ENCODE assay signal across 9 cellular contexts in genomic region chr3:119258915-119259314, GRCh38. TPM values are rescaled to one million over a fixed set of nuclear protein-coding genes. Genes with fewer than 3 reads are reported as not detected.
A peak's percentile ranks its signal among the peaks of the same experiment; 100 is the strongest.
DNase-seq lines count a peak whose midpoint lies in the region; ATAC-seq, FAIRE-seq and TF ChIP-seq lines count a peak whose summit lies in the region.
"Had no signal": no experiment of that assay in that cellular context is flagged by ENCODE, and none has a peak within 500 bp of the region (broad histone marks: within the 10 kb centered on the region; RNA-seq: fewer than 3 reads in every experiment).

No MANE protein-coding gene starts in this region.

- no peak for DNase-seq in GM12891 (ENCODE audit: insufficient read length, low spot score)
- DNase-seq in esophagus squamous epithelium (lab: John Stamatoyannopoulos, UW): no peak
- no peak for DNase-seq in stimulated activated naive CD8-positive, alpha-beta T cell treated with anti-CD3 and anti-CD28 coated beads, Interleukin-15, amount 100 ng/mL, for 72 hours
- DNase-seq in T-helper 2 cell: no peak
- no peak for DNase-seq in mucosa of gallbladder (ENCODE audit: low spot score)
- DNase-seq in HEK293T (ENCODE audit: extremely low spot score): no peak

- no peaks in the 10 kb centered on the region for H3K9me3 Mint-ChIP-seq in stimulated activated naive CD8-positive, alpha-beta T cell treated with anti-CD3 and anti-CD28 coated beads, Interleukin-15, amount 100 ng/mL, for 72 hours
- H3K9me3 Mint-ChIP-seq: IgD-negative memory B cell had no signal

- H3K4me3 Mint-ChIP-seq in stimulated activated naive CD8-positive, alpha-beta T cell treated with anti-CD3 and anti-CD28 coated beads, Interleukin-15, amount 100 ng/mL, for 72 hours: no peak overlapping the region

- FAIRE-seq in GM12891 (lab: Jason Lieb, UNC): peak; percentile 94

- POLR2A ChIA-PET in HEK293T (lab: Yijun Ruan, JAX): no interaction called here

- no peaks in the 10 kb centered on the region for H3K4me1 Mint-ChIP-seq in stimulated activated naive CD8-positive, alpha-beta T cell treated with anti-CD3 and anti-CD28 coated beads, Interleukin-15, amount 100 ng/mL, for 72 hours

- intact Hi-C loops in esophagus squamous epithelium (cut with DNase I): no loop called here

- peak overlapping the region in 3 of 4 donors; percentile 78 to 86 (median 82) for H3K27ac ChIP-seq in esophagus squamous epithelium

- H3K27me3 ChIP-seq in esophagus squamous epithelium: no peaks in the 10 kb centered on the region

- TF ChIP-seq POLR2A in GM12891 (IDR thresholded peaks at IDR 0.05; ENCODE audit: low read depth, low read length): no peak
- no peak for TF ChIP-seq POLR2A in esophagus squamous epithelium (IDR thresholded peaks at IDR 0.05)

- H3K36me3 ChIP-seq in esophagus squamous epithelium: no peaks in the 10 kb centered on the region

- no peak overlapping the region for H3K4me3 ChIP-seq in esophagus squamous epithelium

- CTCF ChIA-PET in HEK293T (lab: Yijun Ruan, JAX): interaction anchor here (0.6 kb wide), 1 partner anchor 86 kb away, joined by 3 read pairs; no protein-coding TSS in a partner anchor

- H3K27me3 Mint-ChIP-seq in stimulated activated naive CD8-positive, alpha-beta T cell treated with anti-CD3 and anti-CD28 coated beads, Interleukin-15, amount 100 ng/mL, for 72 hours: peaks cover 4% of the 10 kb centered on the region
- H3K27me3 Mint-ChIP-seq: IgD-negative memory B cell had no signal

- no peak for TF ChIP-seq CTCF in esophagus squamous epithelium (IDR thresholded peaks at IDR 0.05)

- H3K4me1 ChIP-seq in esophagus squamous epithelium: peaks cover 0 to 27% (median 10%) of the 10 kb centered on the region in 3 donors

- WGBS in esophagus squamous epithelium, 2 donors: 0 to 6% methylated on average over 1 of the region's 1 CpG

- peak; percentile 87 for ATAC-seq in GM21526 (IDR thresholded peaks at IDR 0.05; ENCODE audit: low FRiP score, unreplicated experiment)
- ATAC-seq in HG03460 (IDR thresholded peaks at IDR 0.05; ENCODE audit: unreplicated experiment): peak; percentile 96
- no peak for ATAC-seq in stimulated activated naive CD8-positive, alpha-beta T cell treated with anti-CD3 and anti-CD28 coated beads, Interleukin-15, amount 100 ng/mL, for 72 hours

- no peaks in the 10 kb centered on the region for H3K9me3 ChIP-seq in esophagus squamous epithelium

- H3K27ac Mint-ChIP-seq in stimulated activated naive CD8-positive, alpha-beta T cell treated with anti-CD3 and anti-CD28 coated beads, Interleukin-15, amount 100 ng/mL, for 72 hours: no peak overlapping the region

TF ChIP-seq in GM12891, 5 proteins besides CTCF, POLR2A, EP300 and RAD21:
- TF ChIP-seq POLR2AphosphoS5 (IDR thresholded peaks at IDR 0.05; ENCODE audit: low read depth, low read length) (no peak), TAF1 (IDR thresholded peaks at IDR 0.05; ENCODE audit: low read depth, low read length) (no peak), SPI1 (IDR thresholded peaks at IDR 0.05; ENCODE audit: low read depth, low read length) (peak; percentile 68), POU2F2 (IDR thresholded peaks at IDR 0.05; ENCODE audit: low read depth, low read length) (no peak), PAX5 (IDR thresholded peaks at IDR 0.05; ENCODE audit: insufficient read depth, low read length, severe bottlenecking) (no peak)

TF ChIP-seq in HEK293T, 16 proteins besides CTCF, POLR2A, EP300 and RAD21:
- no peak for TF ChIP-seq FOXK2 (IDR thresholded peaks at IDR 0.05)
- no peak for TF ChIP-seq ZNF384 (IDR thresholded peaks at IDR 0.05)
- TF ChIP-seq PKNOX1 (IDR thresholded peaks at IDR 0.05): no peak
- no peak for TF ChIP-seq FOXA1 (IDR thresholded peaks at IDR 0.05)
- no peak for TF ChIP-seq BHLHE40 (IDR thresholded peaks at IDR 0.05; ENCODE audit: borderline replicate concordance)
TF ChIP-seq in HEK293T: peak in this region for 0.

RNA-seq across cellular contexts. Expression of gene B4GALT4, which starts 18.2 kb away (rescaled TPM):
- polyA plus RNA-seq in GM12891 (2012; ENCODE audit: low read depth, missing spikeins): 11.3 TPM
- total RNA-seq in esophagus squamous epithelium: 10 to 100 TPM; 12.8 to 21.6 (median 15.9) TPM
- total RNA-seq in mucosa of gallbladder: 58.1 TPM

RNA-seq across cellular contexts. Expression of gene ARHGAP31, which starts 35.3 kb away (rescaled TPM):
- polyA plus RNA-seq in GM12891 (2012; ENCODE audit: low read depth, missing spikeins): 7.7 TPM
- 1 to 10 TPM; 2.7 to 9.3 (median 7.6) TPM for total RNA-seq in esophagus squamous epithelium
- total RNA-seq in mucosa of gallbladder: 22.6 TPM
